ENCODE assay signal across 26 cellular contexts in genomic region chr1:93321720-93322119, GRCh38. TPM values are rescaled to one million over a fixed set of nuclear protein-coding genes. Genes with fewer than 3 reads are reported as not detected.
DNase-seq lines count a peak whose midpoint lies in the region; ATAC-seq, FAIRE-seq and TF ChIP-seq lines count a peak whose summit lies in the region.
"Had no signal": no experiment of that assay in that cellular context is flagged by ENCODE, and none has a peak within 500 bp of the region (broad histone marks: within the 10 kb centered on the region; RNA-seq: fewer than 3 reads in every experiment).

No MANE protein-coding gene starts in this region.

- no peaks in the 10 kb centered on the region for H3K36me3 Mint-ChIP-seq in activated T-helper 2 cell treated with anti-CD3 and anti-CD28 coated beads, Interferon-gamma antibody, Interleukin-2, Interleukin-4, amounts not matched to agents 10 μg/mL and 5 μg/mL and 100 μg/mL, durations not matched to agents 14 hours and 24 hours and 36 hours (ENCODE audit: low read depth)

- H3K27ac Mint-ChIP-seq in activated T-helper 2 cell treated with anti-CD3 and anti-CD28 coated beads, Interferon-gamma antibody, Interleukin-2, Interleukin-4, amounts not matched to agents 10 μg/mL and 5 μg/mL and 100 μg/mL, durations not matched to agents 14 hours and 24 hours and 36 hours: no peak overlapping the region
- H3K27ac Mint-ChIP-seq: CD14-positive monocyte; CD4-positive, alpha-beta memory T cell; CD4-positive, CD25-positive, alpha-beta regulatory T cell; CD8-positive, alpha-beta memory T cell had no signal

- no peaks in the 10 kb centered on the region for H3K27me3 Mint-ChIP-seq in activated T-helper 2 cell treated with anti-CD3 and anti-CD28 coated beads, Interferon-gamma antibody, Interleukin-2, Interleukin-4, amounts not matched to agents 10 μg/mL and 5 μg/mL and 100 μg/mL, durations not matched to agents 14 hours and 24 hours and 36 hours (ENCODE audit: low read depth)
- H3K27me3 Mint-ChIP-seq: CD4-positive, alpha-beta memory T cell; CD4-positive, CD25-positive, alpha-beta regulatory T cell; CD8-positive, alpha-beta memory T cell had no signal

- no peak for TF ChIP-seq POLR2A in GM12891 (IDR thresholded peaks at IDR 0.05; ENCODE audit: low read depth, low read length)

- no peaks in the 10 kb centered on the region for H3K9me2 ChIP-seq in PC-9 (ENCODE audit: insufficient read depth)

- intact Hi-C loops in PC-9 (cut with micrococcal nuclease; ENCODE audit: unreplicated experiment): loop anchor here (1.0 kb wide), 1 partner anchor 24 kb away; the partner anchor contains the start of gene DR1
- intact Hi-C loops in left colon (cut with DNase I, micrococcal nuclease): no loop called here
- intact Hi-C loops in activated T-helper 2 cell treated with anti-CD3 and anti-CD28 coated beads, Interferon-gamma antibody, Interleukin-2, Interleukin-4, amounts not matched to agents 10 μg/mL and 5 μg/mL and 100 μg/mL, durations not matched to agents 14 hours and 24 hours and 36 hours (cut with micrococcal nuclease): no loop called here

- CTCF ChIA-PET in PC-9 (lab: Charles Lee): no interaction called here

- H3K4me1 ChIP-seq in PC-9 (replicated peaks; ENCODE audit: insufficient read depth) (peaks cover 48% of the 10 kb centered on the region), small intestine (ENCODE audit: control insufficient read depth in 2 of 2, insufficient read depth in 1 of 2, low read depth in 1 of 2, low read length in 1 of 2) (peaks cover 0 to 2% of the 10 kb centered on the region in 2 donors), SJCRH30 (peaks cover 9% of the 10 kb centered on the region), smooth muscle cell (ENCODE audit: low read depth) (peaks cover 12% of the 10 kb centered on the region)
- H3K4me1 ChIP-seq: BE2C had no signal

- TF ChIP-seq CTCF in PC-9 (conservative IDR thresholded peaks at IDR 0.05) (no peak), smooth muscle cell (IDR thresholded peaks at IDR 0.05; ENCODE audit: borderline replicate concordance, insufficient read depth, poor library complexity, severe bottlenecking) (no peak)

- 38 to 79% (median 62%) methylated on average over 1 of the region's 1 CpG for WGBS in small intestine, 3 donors
- 97% methylated on average over 1 of the region's 1 CpG for WGBS in smooth muscle cell (ENCODE audit: low lambda C conversion rate)

- H3K4me1 Mint-ChIP-seq in activated T-helper 2 cell treated with anti-CD3 and anti-CD28 coated beads, Interferon-gamma antibody, Interleukin-2, Interleukin-4, amounts not matched to agents 10 μg/mL and 5 μg/mL and 100 μg/mL, durations not matched to agents 14 hours and 24 hours and 36 hours (ENCODE audit: low read depth): peaks cover 3% of the 10 kb centered on the region
- H3K4me1 Mint-ChIP-seq: CD8-positive, alpha-beta memory T cell had no signal

- BruUV-seq in PC-9 (replicated peaks; lab: Mats Ljungman, UMichigan): no TSS peak

- ATAC-seq in left colon: peak; percentile 74
- ATAC-seq: GM12878 had no signal

- H3K4me2 ChIP-seq in PC-9 (peak overlapping the region; percentile 75), smooth muscle cell (no peak overlapping the region)
- H3K4me2 ChIP-seq: BLaER1 had no signal

- H3K27me3 ChIP-seq in PC-9 (ENCODE audit: insufficient read depth, low read depth) (no peaks in the 10 kb centered on the region), small intestine (ENCODE audit: control insufficient read depth in 2 of 2, insufficient read depth in 2 of 2, low read length in 2 of 2) (no peaks in the 10 kb centered on the region), SJCRH30 (no peaks in the 10 kb centered on the region), smooth muscle cell (ENCODE audit: low read depth) (no peaks in the 10 kb centered on the region)
- H3K27me3 ChIP-seq: BE2C, BLaER1 had no signal

- H3K4me3 ChIP-seq in PC-9 (peak overlapping the region; percentile 40), small intestine (ENCODE audit: low read depth in 1 of 2, low read length in 2 of 2) (no peak overlapping the region), SJCRH30 (no peak overlapping the region), smooth muscle cell (no peak overlapping the region)
- H3K4me3 ChIP-seq: BLaER1, GM12878 had no signal

- H4K20me1 ChIP-seq in PC-9 (ENCODE audit: insufficient read depth) (no peaks in the 10 kb centered on the region), smooth muscle cell (ENCODE audit: low read depth) (no peaks in the 10 kb centered on the region)
- H4K20me1 ChIP-seq: BLaER1 had no signal

- no peaks in the 10 kb centered on the region for H3K9me3 ChIP-seq in PC-9 (ENCODE audit: insufficient read depth, low read depth)
- H3K9me3 ChIP-seq in small intestine (ENCODE audit: control insufficient read depth, low read depth): no peaks in the 10 kb centered on the region
- H3K9me3 ChIP-seq in SJCRH30 (replicated peaks): no peaks in the 10 kb centered on the region
- no peaks in the 10 kb centered on the region for H3K9me3 ChIP-seq in smooth muscle cell (replicated peaks; ENCODE audit: low read depth)
- H3K9me3 ChIP-seq: BE2C, BLaER1 had no signal

- H3F3A ChIP-seq in PC-9 (ENCODE audit: insufficient read depth, low read depth): peaks cover 32% of the 10 kb centered on the region
- H3F3A ChIP-seq in smooth muscle cell (ENCODE audit: low read depth): no peaks in the 10 kb centered on the region

- DNase-seq in PC-9 (no peak), left colon (no peak), small intestine (peak; percentile 70), SJCRH30 (no peak), smooth muscle cell (lab: John Stamatoyannopoulos, UW; ENCODE audit: unreplicated experiment) (no peak), GM12891 (ENCODE audit: insufficient read length, low spot score) (no peak)
- DNase-seq in activated T-helper 2 cell treated with anti-CD3 and anti-CD28 coated beads, Interferon-gamma antibody, Interleukin-2, Interleukin-4, amounts not matched to agents 10 μg/mL and 5 μg/mL and 100 μg/mL, durations not matched to agents 14 hours and 24 hours and 36 hours (ENCODE audit: low spot score): no peak
- DNase-seq: 8988T; ACHN; BE2C; C1 segment of cervical spinal cord; CD4-positive, alpha-beta memory T cell; CD4-positive, CD25-positive, alpha-beta regulatory T cell; CD8-positive, alpha-beta memory T cell; COR-L47; DMS 273 treated with DMSO at 0.1 percent for 48 hours; DMS153; DMS79; DND-41; EL; GDM1 had no signal

- H2AFZ ChIP-seq in PC-9 (no peak overlapping the region), smooth muscle cell (ENCODE audit: low read depth) (no peak overlapping the region)

- no peak overlapping the region for H3K4me3 Mint-ChIP-seq in activated T-helper 2 cell treated with anti-CD3 and anti-CD28 coated beads, Interferon-gamma antibody, Interleukin-2, Interleukin-4, amounts not matched to agents 10 μg/mL and 5 μg/mL and 100 μg/mL, durations not matched to agents 14 hours and 24 hours and 36 hours (ENCODE audit: low read depth)
- H3K4me3 Mint-ChIP-seq: CD14-positive monocyte; CD4-positive, alpha-beta memory T cell; CD4-positive, CD25-positive, alpha-beta regulatory T cell; CD8-positive, alpha-beta memory T cell had no signal

- H3K36me3 ChIP-seq in PC-9 (ENCODE audit: low read depth): no peaks in the 10 kb centered on the region
- H3K36me3 ChIP-seq in small intestine (ENCODE audit: control insufficient read depth in 2 of 2, insufficient read depth in 2 of 2, low read length in 2 of 2): no peaks in the 10 kb centered on the region
- H3K36me3 ChIP-seq in SJCRH30: no peaks in the 10 kb centered on the region
- H3K36me3 ChIP-seq in smooth muscle cell (ENCODE audit: low read depth): no peaks in the 10 kb centered on the region
- H3K36me3 ChIP-seq: BE2C, BLaER1 had no signal

- POLR2A ChIA-PET in PC-9 (lab: Charles Lee; ENCODE audit: unreplicated experiment): interaction anchor here (0.7 kb wide), 1 partner anchor 16 kb away, joined by 3 read pairs; no protein-coding TSS in a partner anchor

- H3K9me3 Mint-ChIP-seq in activated T-helper 2 cell treated with anti-CD3 and anti-CD28 coated beads, Interferon-gamma antibody, Interleukin-2, Interleukin-4, amounts not matched to agents 10 μg/mL and 5 μg/mL and 100 μg/mL, durations not matched to agents 14 hours and 24 hours and 36 hours: no peaks in the 10 kb centered on the region
- H3K9me3 Mint-ChIP-seq: CD14-positive monocyte; CD4-positive, alpha-beta memory T cell; CD4-positive, CD25-positive, alpha-beta regulatory T cell; CD8-positive, alpha-beta memory T cell had no signal

- H3K79me2 ChIP-seq in PC-9 (ENCODE audit: low read depth) (no peaks in the 10 kb centered on the region), smooth muscle cell (ENCODE audit: low read depth) (no peaks in the 10 kb centered on the region)

- no peak for FAIRE-seq in small intestine (lab: Jason Lieb, UNC)
- no peak for FAIRE-seq in GM12891 (lab: Jason Lieb, UNC)
- FAIRE-seq: A204.1, GM12878, GM19239 had no signal

- no peak overlapping the region for H3K9ac ChIP-seq in smooth muscle cell (ENCODE audit: low read depth)
- H3K9ac ChIP-seq: BLaER1 had no signal

- H3K27ac ChIP-seq in PC-9: peak overlapping the region; percentile 41
- H3K27ac ChIP-seq in small intestine (ENCODE audit: low read depth in 1 of 2, low read length in 1 of 2): no peak overlapping the region
- H3K27ac ChIP-seq in SJCRH30: no peak overlapping the region
- no peak overlapping the region for H3K27ac ChIP-seq in smooth muscle cell (ENCODE audit: low read depth)
- H3K27ac ChIP-seq: BLaER1 had no signal

TF ChIP-seq in GM12891, 5 proteins besides CTCF, POLR2A, EP300 and RAD21:
- TF ChIP-seq TAF1 (IDR thresholded peaks at IDR 0.05; ENCODE audit: low read depth, low read length) (no peak), PAX5 (IDR thresholded peaks at IDR 0.05; ENCODE audit: insufficient read depth, low read length, severe bottlenecking) (no peak), SPI1 (IDR thresholded peaks at IDR 0.05; ENCODE audit: low read depth, low read length) (no peak), POLR2AphosphoS5 (IDR thresholded peaks at IDR 0.05; ENCODE audit: low read depth, low read length) (no peak), POU2F2 (IDR thresholded peaks at IDR 0.05; ENCODE audit: low read depth, low read length) (no peak)
TF ChIP-seq in GM12891: peak in this region for 0.

RNA-seq across cellular contexts. Expression of gene DR1, which starts 24.0 kb away (rescaled TPM):
- 33.6 and 37.8 TPM in 2 replicates for total RNA-seq in PC-9 (2021)
- total RNA-seq in left colon: 10 to 100 TPM; 45.1 to 53.0 TPM
- 10 to 100 TPM; 10.3 to 16.8 (median 15.1) TPM for polyA plus RNA-seq in small intestine
- 58.7 and 61.0 TPM in 2 replicates for total RNA-seq in SJCRH30 (2014; rRNA removed; shearing (Covaris generic))
- 103 and 104 TPM in 2 replicates for total RNA-seq in activated T-helper 2 cell treated with anti-CD3 and anti-CD28 coated beads, Interferon-gamma antibody, Interleukin-2, Interleukin-4, amounts not matched to agents 10 μg/mL and 5 μg/mL and 100 μg/mL, durations not matched to agents 14 hours and 24 hours and 36 hours
- total RNA-seq in smooth muscle cell: 55.5 and 63.4 TPM in 2 replicates
- polyA plus RNA-seq in smooth muscle cell: 33.8 and 37.3 TPM in 2 replicates
- 28.8 TPM for polyA plus RNA-seq in GM12891 (2012; ENCODE audit: low read depth, missing spikeins)
